1 cellular context compared by ENCODE assay signal in the genomic region with DNA sequence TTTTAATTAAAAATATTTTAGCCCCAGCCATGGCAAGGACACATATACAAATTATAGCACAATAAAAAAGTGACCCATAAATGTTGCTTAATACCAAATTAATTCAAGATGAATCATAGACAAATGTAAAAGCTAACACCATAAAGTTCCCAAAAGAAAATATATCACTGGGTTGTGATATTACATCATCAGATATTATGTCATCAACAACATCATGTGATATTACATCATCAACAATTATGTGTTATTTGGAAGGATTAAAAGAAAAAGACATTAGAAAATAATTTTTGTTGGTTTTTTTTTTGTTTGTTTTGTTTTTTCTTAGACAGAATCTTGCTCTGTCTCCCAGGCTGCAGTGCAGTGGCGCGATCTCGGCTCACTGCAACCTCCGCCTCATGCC.
TF ChIP-seq lines count a peak whose summit lies in the region.

No MANE protein-coding gene starts in this region.

TF ChIP-seq in HEK293, 187 proteins besides CTCF, POLR2A, EP300 and RAD21 (continued from another document and continues in another):
- TF ChIP-seq ZNF157 (tag by site-specific recombination; IDR thresholded peaks at IDR 0.05), result no peak
- TF ChIP-seq ZNF423 (tag by site-specific recombination; IDR thresholded peaks at IDR 0.05), result no peak
- TF ChIP-seq MEIS1 (CRISPR knock-in tag; IDR thresholded peaks at IDR 0.05; ENCODE audit: borderline replicate concordance), result no peak
- no peak for TF ChIP-seq HOXA7 (CRISPR knock-in tag; IDR thresholded peaks at IDR 0.05; ENCODE audit: borderline replicate concordance)
- TF ChIP-seq ZNF19 (tag by site-specific recombination; IDR thresholded peaks at IDR 0.05; ENCODE audit: low read depth), result no peak
- TF ChIP-seq ZNF324 (tag by site-specific recombination; IDR thresholded peaks at IDR 0.05), result no peak
- no peak for TF ChIP-seq ZNF48 (tag by site-specific recombination; IDR thresholded peaks at IDR 0.05)
- TF ChIP-seq GLI4 (tag by site-specific recombination; IDR thresholded peaks at IDR 0.05), result no peak
- no peak for TF ChIP-seq ZNF341 (tag by site-specific recombination; IDR thresholded peaks at IDR 0.05; ENCODE audit: low read depth)
- no peak for TF ChIP-seq ZNF223 (tag by site-specific recombination; IDR thresholded peaks at IDR 0.05)
- TF ChIP-seq, protein P1, sequence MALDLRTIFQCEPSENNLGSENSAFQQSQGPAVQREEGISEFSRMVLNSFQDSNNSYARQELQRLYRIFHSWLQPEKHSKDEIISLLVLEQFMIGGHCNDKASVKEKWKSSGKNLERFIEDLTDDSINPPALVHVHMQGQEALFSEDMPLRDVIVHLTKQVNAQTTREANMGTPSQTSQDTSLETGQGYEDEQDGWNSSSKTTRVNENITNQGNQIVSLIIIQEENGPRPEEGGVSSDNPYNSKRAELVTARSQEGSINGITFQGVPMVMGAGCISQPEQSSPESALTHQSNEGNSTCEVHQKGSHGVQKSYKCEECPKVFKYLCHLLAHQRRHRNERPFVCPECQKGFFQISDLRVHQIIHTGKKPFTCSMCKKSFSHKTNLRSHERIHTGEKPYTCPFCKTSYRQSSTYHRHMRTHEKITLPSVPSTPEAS (tag by site-specific recombination; IDR thresholded peaks at IDR 0.05), result no peak
- TF ChIP-seq ZNF155 (tag by site-specific recombination; IDR thresholded peaks at IDR 0.05), result no peak
- TF ChIP-seq, protein P2, sequence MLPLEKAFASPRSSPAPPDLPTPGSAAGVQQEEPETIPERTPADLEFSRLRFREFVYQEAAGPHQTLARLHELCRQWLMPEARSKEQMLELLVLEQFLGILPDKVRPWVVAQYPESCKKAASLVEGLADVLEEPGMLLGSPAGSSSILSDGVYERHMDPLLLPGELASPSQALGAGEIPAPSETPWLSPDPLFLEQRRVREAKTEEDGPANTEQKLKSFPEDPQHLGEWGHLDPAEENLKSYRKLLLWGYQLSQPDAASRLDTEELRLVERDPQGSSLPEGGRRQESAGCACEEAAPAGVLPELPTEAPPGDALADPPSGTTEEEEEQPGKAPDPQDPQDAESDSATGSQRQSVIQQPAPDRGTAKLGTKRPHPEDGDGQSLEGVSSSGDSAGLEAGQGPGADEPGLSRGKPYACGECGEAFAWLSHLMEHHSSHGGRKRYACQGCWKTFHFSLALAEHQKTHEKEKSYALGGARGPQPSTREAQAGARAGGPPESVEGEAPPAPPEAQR (tag by site-specific recombination; IDR thresholded peaks at IDR 0.05), result peak; percentile 72; the same call in 1 of the 2 replicates
- TF ChIP-seq ZNF692 (tag by site-specific recombination; IDR thresholded peaks at IDR 0.05), result no peak
- TF ChIP-seq ZNF354C (tag by site-specific recombination; IDR thresholded peaks at IDR 0.05; ENCODE audit: borderline replicate concordance, low read depth), result no peak
- no peak for TF ChIP-seq ZNF548 (tag by site-specific recombination; IDR thresholded peaks at IDR 0.05)
- 0 out of 2 replicates have a peak, but pooled peaks have one; percentile 12 for TF ChIP-seq ZBTB17 (tag by site-specific recombination; IDR thresholded peaks at IDR 0.05)
- TF ChIP-seq PRDM1 (tag by site-specific recombination; IDR thresholded peaks at IDR 0.05), result no peak
- TF ChIP-seq BCL11A (tag by site-specific recombination; IDR thresholded peaks at IDR 0.05; ENCODE audit: low read depth), result no peak
- TF ChIP-seq ZSCAN16 (tag by site-specific recombination; IDR thresholded peaks at IDR 0.05), result no peak
- TF ChIP-seq ZNF555 (tag by site-specific recombination; conservative IDR thresholded peaks at IDR 0.05), result no peak
- no peak for TF ChIP-seq ZNF677 (tag by site-specific recombination; IDR thresholded peaks at IDR 0.05)
- no peak for TF ChIP-seq ZNF16 (tag by site-specific recombination; IDR thresholded peaks at IDR 0.05; ENCODE audit: low read depth)
- TF ChIP-seq ZNF366 (tag by site-specific recombination; conservative IDR thresholded peaks at IDR 0.05), result peak; percentile 67
- TF ChIP-seq OSR2 (tag by site-specific recombination; IDR thresholded peaks at IDR 0.05), result no peak
- TF ChIP-seq ZBTB10 (tag by site-specific recombination; IDR thresholded peaks at IDR 0.05), result no peak
- no peak for TF ChIP-seq SCRT2 (tag by site-specific recombination; IDR thresholded peaks at IDR 0.05)
- TF ChIP-seq ZNF585B (tag by site-specific recombination; IDR thresholded peaks at IDR 0.05), result no peak
- no peak for TF ChIP-seq ZNF843 (tag by site-specific recombination; IDR thresholded peaks at IDR 0.05)
- TF ChIP-seq BCL6B (tag by site-specific recombination; IDR thresholded peaks at IDR 0.05), result peak; percentile 68
- TF ChIP-seq ZFP41 (tag by site-specific recombination; IDR thresholded peaks at IDR 0.05; ENCODE audit: borderline replicate concordance), result no peak
- no peak for TF ChIP-seq ZSCAN23 (tag by site-specific recombination; IDR thresholded peaks at IDR 0.05)
- TF ChIP-seq, protein P3, sequence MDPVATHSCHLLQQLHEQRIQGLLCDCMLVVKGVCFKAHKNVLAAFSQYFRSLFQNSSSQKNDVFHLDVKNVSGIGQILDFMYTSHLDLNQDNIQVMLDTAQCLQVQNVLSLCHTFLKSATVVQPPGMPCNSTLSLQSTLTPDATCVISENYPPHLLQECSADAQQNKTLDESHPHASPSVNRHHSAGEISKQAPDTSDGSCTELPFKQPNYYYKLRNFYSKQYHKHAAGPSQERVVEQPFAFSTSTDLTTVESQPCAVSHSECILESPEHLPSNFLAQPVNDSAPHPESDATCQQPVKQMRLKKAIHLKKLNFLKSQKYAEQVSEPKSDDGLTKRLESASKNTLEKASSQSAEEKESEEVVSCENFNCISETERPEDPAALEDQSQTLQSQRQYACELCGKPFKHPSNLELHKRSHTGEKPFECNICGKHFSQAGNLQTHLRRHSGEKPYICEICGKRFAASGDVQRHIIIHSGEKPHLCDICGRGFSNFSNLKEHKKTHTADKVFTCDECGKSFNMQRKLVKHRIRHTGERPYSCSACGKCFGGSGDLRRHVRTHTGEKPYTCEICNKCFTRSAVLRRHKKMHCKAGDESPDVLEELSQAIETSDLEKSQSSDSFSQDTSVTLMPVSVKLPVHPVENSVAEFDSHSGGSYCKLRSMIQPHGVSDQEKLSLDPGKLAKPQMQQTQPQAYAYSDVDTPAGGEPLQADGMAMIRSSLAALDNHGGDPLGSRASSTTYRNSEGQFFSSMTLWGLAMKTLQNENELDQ (tag by site-specific recombination; IDR thresholded peaks at IDR 0.05; ENCODE audit: low read depth), result no peak
- TF ChIP-seq, protein P4, sequence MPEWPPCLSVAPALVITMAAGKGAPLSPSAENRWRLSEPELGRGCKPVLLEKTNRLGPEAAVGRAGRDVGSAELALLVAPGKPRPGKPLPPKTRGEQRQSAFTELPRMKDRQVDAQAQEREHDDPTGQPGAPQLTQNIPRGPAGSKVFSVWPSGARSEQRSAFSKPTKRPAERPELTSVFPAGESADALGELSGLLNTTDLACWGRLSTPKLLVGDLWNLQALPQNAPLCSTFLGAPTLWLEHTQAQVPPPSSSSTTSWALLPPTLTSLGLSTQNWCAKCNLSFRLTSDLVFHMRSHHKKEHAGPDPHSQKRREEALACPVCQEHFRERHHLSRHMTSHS (tag by site-specific recombination; IDR thresholded peaks at IDR 0.05), result no peak
- TF ChIP-seq, protein P5, sequence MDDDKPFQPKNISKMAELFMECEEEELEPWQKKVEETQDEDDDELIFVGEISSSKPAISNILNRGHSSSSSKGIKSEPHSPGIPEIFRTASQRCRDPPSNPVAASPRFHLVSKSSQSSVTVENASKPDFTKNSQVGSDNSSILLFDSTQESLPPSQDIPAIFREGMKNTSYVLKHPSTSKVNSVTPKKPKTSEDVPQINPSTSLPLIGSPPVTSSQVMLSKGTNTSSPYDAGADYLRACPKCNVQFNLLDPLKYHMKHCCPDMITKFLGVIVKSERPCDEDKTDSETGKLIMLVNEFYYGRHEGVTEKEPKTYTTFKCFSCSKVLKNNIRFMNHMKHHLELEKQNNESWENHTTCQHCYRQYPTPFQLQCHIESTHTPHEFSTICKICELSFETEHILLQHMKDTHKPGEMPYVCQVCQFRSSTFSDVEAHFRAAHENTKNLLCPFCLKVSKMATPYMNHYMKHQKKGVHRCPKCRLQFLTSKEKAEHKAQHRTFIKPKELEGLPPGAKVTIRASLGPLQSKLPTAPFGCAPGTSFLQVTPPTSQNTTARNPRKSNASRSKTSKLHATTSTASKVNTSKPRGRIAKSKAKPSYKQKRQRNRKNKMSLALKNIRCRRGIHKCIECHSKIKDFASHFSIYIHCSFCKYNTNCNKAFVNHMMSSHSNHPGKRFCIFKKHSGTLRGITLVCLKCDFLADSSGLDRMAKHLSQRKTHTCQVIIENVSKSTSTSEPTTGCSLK (tag by site-specific recombination; IDR thresholded peaks at IDR 0.05), result no peak
- TF ChIP-seq ZNF335 (tag by site-specific recombination; conservative IDR thresholded peaks at IDR 0.05), result 0 out of 2 replicates have a peak, but pooled peaks have one; percentile 30
- TF ChIP-seq ZNF76 (tag by site-specific recombination; IDR thresholded peaks at IDR 0.05; ENCODE audit: borderline replicate concordance, low read depth), result no peak
- no peak for TF ChIP-seq ZNF184 (tag by site-specific recombination; IDR thresholded peaks at IDR 0.05)
- peak; percentile 52; the same call in 1 of the 2 replicates for TF ChIP-seq KLF8 (tag by site-specific recombination; IDR thresholded peaks at IDR 0.05)
- TF ChIP-seq ZNF518A (tag by site-specific recombination; conservative IDR thresholded peaks at IDR 0.05; ENCODE audit: low read depth), result no peak
- TF ChIP-seq BCL11B (tag by site-specific recombination; IDR thresholded peaks at IDR 0.05; ENCODE audit: low read depth), result no peak
- no peak for TF ChIP-seq GFI1B (tag by site-specific recombination; IDR thresholded peaks at IDR 0.05)
- TF ChIP-seq ZFP37 (tag by site-specific recombination; IDR thresholded peaks at IDR 0.05), result no peak
